In the genomic region with DNA sequence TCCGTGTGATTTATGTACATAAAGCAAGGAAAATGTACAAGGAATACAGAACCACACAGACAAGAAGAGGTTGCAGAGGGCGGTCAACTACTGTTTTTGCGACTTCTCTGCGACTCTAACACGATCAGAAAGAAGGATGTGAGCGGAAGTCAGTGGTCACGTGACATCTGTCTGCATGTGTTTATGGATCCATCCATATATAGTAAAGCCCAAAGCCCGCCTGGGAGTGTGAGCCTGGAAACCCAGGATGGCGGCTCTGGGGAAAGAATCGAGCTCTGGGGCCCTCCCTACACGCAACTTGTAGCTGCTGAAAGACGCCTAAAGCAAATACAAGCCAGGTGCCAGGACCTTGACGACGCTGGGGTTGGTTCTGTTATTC, we compare ENCODE assay signal across 12 cellular contexts. TPM values are rescaled to one million over a fixed set of nuclear protein-coding genes. Genes with fewer than 3 reads are reported as not detected.
DNase-seq lines count a peak whose midpoint lies in the region; ATAC-seq and TF ChIP-seq lines count a peak whose summit lies in the region.
"Had no signal": no experiment of that assay in that cellular context is flagged by ENCODE, and none has a peak within 500 bp of the region (broad histone marks: within the 10 kb centered on the region; RNA-seq: fewer than 3 reads in every experiment).

No MANE protein-coding gene starts in this region.

- H3K9ac ChIP-seq in NT2/D1 (ENCODE audit: insufficient read length, low read depth) (peak overlapping the region; percentile 5), fibroblast of lung (ENCODE audit: insufficient read depth, low read length) (peak overlapping the region; percentile 59)

- no peaks in the 10 kb centered on the region for H3K27me3 Mint-ChIP-seq in nephron (ENCODE audit: low read depth)

- DNase-seq in NT2/D1 (ENCODE audit: low read depth, low spot score) (no peak), fibroblast of lung (ENCODE audit: low read depth in 2 of 2) (peak in 1 of 2 donors; percentile 54), upper lobe of right lung (no peak), DMS153 treated with DMSO at 0.1 percent for 48 hours (lab: John Stamatoyannopoulos, UW; ENCODE audit: unreplicated experiment) (no peak), A172 (ENCODE audit: low spot score) (no peak)
- DNase-seq: activated CD4-positive, CD25-positive, alpha-beta regulatory T cell; NCI-H2171; stimulated activated CD4-positive, alpha-beta T cell treated with anti-CD3 and anti-CD28 coated beads, Interleukin-2, amount 100 ng/mL, for 24 hours had no signal

- H3K36me3 ChIP-seq in NT2/D1 (ENCODE audit: insufficient read depth, insufficient read length, low read length) (peaks cover 28% of the 10 kb centered on the region), fibroblast of lung (ENCODE audit: control insufficient read depth, insufficient read depth, low read length) (peaks cover 5% of the 10 kb centered on the region), upper lobe of right lung (no peaks in the 10 kb centered on the region)

- H3K27ac ChIP-seq in fibroblast of lung (ENCODE audit: insufficient read depth, low read length) (peak overlapping the region; percentile 90), upper lobe of right lung (peak overlapping the region; percentile 47)

- H3K79me2 ChIP-seq in fibroblast of lung (ENCODE audit: control insufficient read depth, insufficient read depth, low read length): peaks cover 86% of the 10 kb centered on the region

- H3K4me3 ChIP-seq in NT2/D1 (ENCODE audit: insufficient read length, low read depth): no peak overlapping the region
- H3K4me3 ChIP-seq in fibroblast of lung (replicated peaks in 1 of 4; ENCODE audit: control extremely low read depth in 1 of 4, insufficient read depth in 1 of 4, low read depth in 3 of 4, low read length in 4 of 4): peak overlapping the region in 3 of 4 experiments; percentile 5 to 32 (median 9)
- no peak overlapping the region for H3K4me3 ChIP-seq in upper lobe of right lung

- H3K4me2 ChIP-seq in fibroblast of lung (ENCODE audit: extremely low read depth, insufficient read depth, low read length): peak overlapping the region; percentile 62

- no peaks in the 10 kb centered on the region for H4K20me1 ChIP-seq in fibroblast of lung (ENCODE audit: control insufficient read depth, extremely low read depth, insufficient read depth, low read length)

- no peaks in the 10 kb centered on the region for H3K9me3 Mint-ChIP-seq in nephron
- H3K9me3 Mint-ChIP-seq: activated T-helper 2 cell treated with anti-CD3 and anti-CD28 coated beads, Interferon-gamma antibody, Interleukin-2, Interleukin-4, amounts not matched to agents 10 μg/mL and 5 μg/mL and 100 μg/mL, durations not matched to agents 14 hours and 24 hours and 36 hours had no signal

- TF ChIP-seq CTCF in fibroblast of lung (conservative IDR thresholded peaks at IDR 0.05 in 1 of 2, IDR thresholded peaks at IDR 0.05 in 1 of 2; ENCODE audit: low read depth in 1 of 2, low read length in 2 of 2) (no peak), nephron (IDR thresholded peaks at IDR 0.05; ENCODE audit: unreplicated experiment in 3 of 3) (no peak), upper lobe of right lung (IDR thresholded peaks at IDR 0.05) (no peak)

- H3K4me1 ChIP-seq in NT2/D1 (ENCODE audit: insufficient read depth, insufficient read length) (peaks cover 55% of the 10 kb centered on the region), fibroblast of lung (ENCODE audit: control insufficient read depth, extremely low read depth, insufficient read depth, low read length) (peaks cover 54% of the 10 kb centered on the region), upper lobe of right lung (peaks cover 56% of the 10 kb centered on the region)

- H3K36me3 Mint-ChIP-seq in nephron (ENCODE audit: low read depth): no peaks in the 10 kb centered on the region

- H3K27me3 ChIP-seq in NT2/D1 (ENCODE audit: insufficient read depth, insufficient read length) (no peaks in the 10 kb centered on the region), fibroblast of lung (ENCODE audit: control insufficient read depth, insufficient read depth, low read length) (no peaks in the 10 kb centered on the region), upper lobe of right lung (no peaks in the 10 kb centered on the region)

- H2AFZ ChIP-seq in fibroblast of lung (ENCODE audit: low read length): no peak overlapping the region

- peak overlapping the region; percentile 55 to 73 (median 55) for H3K4me3 Mint-ChIP-seq in nephron
- H3K4me3 Mint-ChIP-seq: IgD-negative memory B cell had no signal

- H3K9me3 ChIP-seq in NT2/D1 (ENCODE audit: insufficient read depth, low read length) (no peaks in the 10 kb centered on the region), fibroblast of lung (ENCODE audit: control insufficient read depth, insufficient read depth, low read depth, low read length) (no peaks in the 10 kb centered on the region), upper lobe of right lung (no peaks in the 10 kb centered on the region)

- peak overlapping the region; percentile 82 to 90 (median 84) for H3K27ac Mint-ChIP-seq in nephron
- H3K27ac Mint-ChIP-seq: activated T-helper 2 cell treated with anti-CD3 and anti-CD28 coated beads, Interferon-gamma antibody, Interleukin-2, Interleukin-4, amounts not matched to agents 10 μg/mL and 5 μg/mL and 100 μg/mL, durations not matched to agents 14 hours and 24 hours and 36 hours; IgD-negative memory B cell had no signal

- ATAC-seq in upper lobe of right lung (no peak), HG03039 (IDR thresholded peaks at IDR 0.05; ENCODE audit: unreplicated experiment) (no peak)

- intact Hi-C loops in upper lobe of right lung (cut with DNase I): no loop called here

- peaks cover 71% of the 10 kb centered on the region for H3K4me1 Mint-ChIP-seq in nephron

RNA-seq across cellular contexts. Expression of a gene that starts 8.8 kb away (rescaled TPM):
- total RNA-seq in fibroblast of lung (33.9 and 49.0 TPM in 2 replicates), upper lobe of right lung (52.6 TPM)
- 10.1 and 12.4 TPM in 2 replicates for polyA plus RNA-seq in fibroblast of lung
- polyA plus RNA-seq in fibroblast of lung (2012): 25.2 and 39.1 TPM in 2 replicates
- 28.9 and 38.6 TPM in 2 replicates for polyA minus RNA-seq in fibroblast of lung (ENCODE audit: low replicate concordance)
- total RNA-seq in A172 (2014; rRNA removed; shearing (Covaris generic)): 18.1 and 18.5 TPM in 2 replicates

Comparison
In these comparisons a context has a peak if more than half of its experiments do, and no peak if none do; other contexts are left out.
1. H3K4me3 ChIP-seq: peak in fibroblast of lung (3 of 4); none in NT2/D1 (single experiment) and upper lobe of right lung (single experiment).